In genomic region chr7:20786779-20787651, GRCh38 we compare ENCODE assay signal across 1 cellular context.
TF ChIP-seq lines count a peak whose summit lies in the region.

Gene SP8 (minus strand): TSS chr7:20786886. CDS start chr7:20786798, 88 bp downstream.

TF ChIP-seq in HepG2, 621 proteins besides CTCF, POLR2A, EP300 and RAD21 (continued from another document):
- TF ChIP-seq ZNF687 (CRISPR knock-in tag; IDR thresholded peaks at IDR 0.05) (peak; percentile 19; the same call in 1 of the 2 replicates), ATF2 (CRISPR knock-in tag; IDR thresholded peaks at IDR 0.05) (no peak), ASH2L (IDR thresholded peaks at IDR 0.05; ENCODE audit: insufficient read length, low read depth, low read length) (no peak), NFYC (CRISPR knock-in tag; IDR thresholded peaks at IDR 0.05) (peak; percentile 17; the same call in 1 of the 2 replicates), ZMYM2 (CRISPR knock-in tag; IDR thresholded peaks at IDR 0.05) (no peak), TCF7 (IDR thresholded peaks at IDR 0.05; ENCODE audit: low read depth) (peak; percentile 75), HNRNPH1 (optimal IDR thresholded peaks at IDR 0.05; ENCODE audit: low read depth, low read length) (no peak), NKX3-1 (CRISPR knock-in tag; IDR thresholded peaks at IDR 0.05) (no peak), SAP130 (CRISPR knock-in tag; IDR thresholded peaks at IDR 0.05; ENCODE audit: low read depth) (no peak), GMEB1 (CRISPR knock-in tag; IDR thresholded peaks at IDR 0.05; ENCODE audit: borderline replicate concordance) (0 out of 2 replicates have a peak, but pooled peaks have one; percentile 22), ZNF816 (CRISPR knock-in tag; IDR thresholded peaks at IDR 0.05; ENCODE audit: borderline replicate concordance) (no peak), ARID2 (CRISPR knock-in tag; IDR thresholded peaks at IDR 0.05; ENCODE audit: borderline replicate concordance) (no peak)
